ENCODE assay signal across 29 cellular contexts in the genomic region with DNA sequence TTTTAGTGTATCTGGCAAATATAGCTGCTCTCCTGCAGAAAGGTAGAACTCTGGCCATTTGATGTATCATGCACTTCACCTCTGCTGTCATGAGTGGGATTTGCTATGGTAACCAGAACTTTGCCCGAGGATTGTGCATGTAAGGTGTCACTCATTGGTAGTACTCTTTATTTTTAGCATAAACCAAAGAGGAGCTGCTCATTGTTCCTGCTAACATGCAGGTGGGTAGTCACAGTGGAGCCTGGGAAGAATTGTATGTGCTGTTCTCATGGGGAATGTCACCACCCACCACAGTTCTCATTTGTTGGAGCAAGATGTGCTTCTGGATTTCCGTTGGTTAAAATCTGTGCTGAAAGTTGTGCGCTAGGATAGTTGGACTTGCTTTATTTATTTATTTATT. TPM values are rescaled to one million over a fixed set of nuclear protein-coding genes. Genes with fewer than 3 reads are reported as not detected.
"Had no signal": no experiment of that assay in that cellular context is flagged by ENCODE, and none has a peak within 500 bp of the region (broad histone marks: within the 10 kb centered on the region; RNA-seq: fewer than 3 reads in every experiment).

No MANE protein-coding gene starts in this region.

- H3K27ac ChIP-seq: adrenal gland, body of pancreas, esophagus muscularis mucosa, foreskin keratinocyte, gastrocnemius medialis had no signal

- ATAC-seq: activated CD4-positive, alpha-beta T cell treated with anti-CD3 and anti-CD28 coated beads for 36 hours; activated CD8-positive, alpha-beta memory T cell treated with anti-CD3 and anti-CD28 coated beads, Interleukin-2, amount 10 ng/mL, durations not matched to agents 7 days and 5 days; activated CD8-positive, alpha-beta T cell treated with anti-CD3 and anti-CD28 coated beads, Interleukin-2, amount 10 ng/mL, durations not matched to agents 7 days and 5 days; activated naive CD8-positive, alpha-beta T cell treated with anti-CD3 and anti-CD28 coated beads, Interleukin-2, amount 50 U/mL, for 24 hours; body of pancreas; effector memory CD8-positive, alpha-beta T cell; foreskin keratinocyte; gastrocnemius medialis had no signal

- DNase-seq: activated CD4-positive, alpha-beta memory T cell treated with anti-CD3 and anti-CD28 coated beads for 36 hours; activated CD4-positive, alpha-beta T cell treated with anti-CD3 and anti-CD28 coated beads for 36 hours; activated CD4-positive, alpha-beta T cell treated with anti-CD3 and anti-CD28 coated beads, Interleukin-2, amount 10 ng/mL, durations not matched to agents 24 days and 14 days; activated CD4-positive, CD25-positive, alpha-beta regulatory T cell; activated CD4-positive, CD25-positive, alpha-beta regulatory T cell treated with anti-CD3 and anti-CD28 coated beads, Interleukin-2, amount 50 U/mL, for 72 hours; activated CD8-positive, alpha-beta memory T cell treated with anti-CD3 and anti-CD28 coated beads, Interleukin-2, amount 10 ng/mL, durations not matched to agents 7 days and 5 days; activated CD8-positive, alpha-beta memory T cell treated with anti-CD3 and anti-CD28 coated beads, Interleukin-2, amount 50 U/mL, for 4 hours; activated CD8-positive, alpha-beta T cell treated with anti-CD3 and anti-CD28 coated beads, Interleukin-2, amount 10 ng/mL, durations not matched to agents 7 days and 5 days; activated effector memory CD4-positive, alpha-beta T cell treated with anti-CD3 and anti-CD28 coated beads, Interleukin-2, amount 50 U/mL, for 16 hours; activated naive CD4-positive, alpha-beta T cell treated with anti-CD3 and anti-CD28 coated beads for 36 hours; activated naive CD8-positive, alpha-beta T cell treated with anti-CD3 and anti-CD28 coated beads for 36 hours; activated naive CD8-positive, alpha-beta T cell treated with anti-CD3 and anti-CD28 coated beads, Interleukin-2, amount 50 U/mL, for 24 hours; activated T-cell treated with anti-CD3 and anti-CD28 coated beads, Interleukin-2, amount 50 U/mL, for 1 hour; activated T-cell treated with anti-CD3 and anti-CD28 coated beads, Interleukin-2, amount 50 U/mL, for 48 hours; adrenal gland; amygdala; aorta; body of pancreas; cortex of kidney; dermis blood vessel endothelial cell; effector CD4-positive, alpha-beta T cell; effector memory CD8-positive, alpha-beta T cell; erythroblast; foreskin keratinocyte; gastrocnemius medialis; T-helper 2 cell had no signal

RNA-seq across cellular contexts. Expression of gene PDZD2, which starts 12.3 kb away (rescaled TPM):
- total RNA-seq: activated CD4-positive, alpha-beta memory T cell treated with anti-CD3 and anti-CD28 coated beads for 36 hours; activated CD4-positive, alpha-beta T cell treated with anti-CD3 and anti-CD28 coated beads, Interleukin-2, amount 10 ng/mL, durations not matched to agents 24 days and 14 days; activated CD8-positive, alpha-beta memory T cell treated with anti-CD3 and anti-CD28 coated beads, Interleukin-2, amount 10 ng/mL, durations not matched to agents 7 days and 5 days; activated CD8-positive, alpha-beta T cell treated with anti-CD3 and anti-CD28 coated beads, Interleukin-2, amount 10 ng/mL, durations not matched to agents 7 days and 5 days; activated T-helper 1 cell treated with anti-CD3 and anti-CD28 coated beads, Interleukin-12 subunit alpha, Interleukin-12 subunit beta, Interleukin-2, Interleukin-4 antibody, amounts not matched to agents 30 ng/mL and 10 ng/mL and 1 ng/mL, durations not matched to agents 14 hours and 24 hours and 36 hours; T-helper 1 cell treated with Interleukin-12 subunit alpha and Interleukin-12 subunit beta and Interleukin-4 antibody, amounts not matched to agents 30 ng/mL and 1 ng/mL, for 36 hours had no signal
